ENCODE assay signal across 16 cellular contexts in genomic region chr17:4487820-4488716, GRCh38. TPM values are rescaled to one million over a fixed set of nuclear protein-coding genes. Genes with fewer than 3 reads are reported as not detected.
"Had no signal": no experiment of that assay in that cellular context is flagged by ENCODE, and none has a peak within 500 bp of the region (broad histone marks: within the 10 kb centered on the region; RNA-seq: fewer than 3 reads in every experiment).

No MANE protein-coding gene starts in this region.

- H3K9me3 ChIP-seq: pancreas had no signal

- DNase-seq: activated B cell treated with CpG ODN at 0.5 μM for 24 hours; activated CD4-positive, alpha-beta T cell treated with anti-CD3 and anti-CD28 coated beads, Interleukin-2, amount 10 ng/mL, durations not matched to agents 24 days and 14 days; activated gamma-delta T cell treated with Interleukin-2 at 50 U/mL for 16 hours; activated T-cell treated with anti-CD3 and anti-CD28 coated beads, Interleukin-2, amount 50 U/mL, for 24 hours; aorta; foreskin melanocyte; islet precursor cell; pancreas; retina; stimulated activated CD4-positive, alpha-beta T cell treated with anti-CD3 and anti-CD28 coated beads, Interleukin-4, amount 100 ng/mL, for 4 hours; stimulated activated naive CD8-positive, alpha-beta T cell treated with anti-CD3 and anti-CD28 coated beads, Interleukin-15, amount 100 ng/mL, for 72 hours had no signal

- H3K27me3 ChIP-seq: pancreas had no signal

- H3K27ac ChIP-seq: pancreas, skin epidermis had no signal

- H3K4me3 ChIP-seq: pancreas, skin epidermis had no signal

- H3K36me3 ChIP-seq: pancreas had no signal

- ATAC-seq: stimulated activated naive CD8-positive, alpha-beta T cell treated with anti-CD3 and anti-CD28 coated beads, Interleukin-15, amount 100 ng/mL, for 72 hours had no signal

RNA-seq across cellular contexts. Expression of gene SPNS3, which starts 54.3 kb away (rescaled TPM):
- total RNA-seq: bronchial epithelial cell, mesothelial cell of epicardium, myocyte, neural crest cell had no signal
